In genomic region chr2:2846379-2847130, GRCh38 we compare ENCODE assay signal across 9 cellular contexts.
DNase-seq lines count a peak whose midpoint lies in the region; ATAC-seq, FAIRE-seq and TF ChIP-seq lines count a peak whose summit lies in the region.
"Had no signal": no experiment of that assay in that cellular context is flagged by ENCODE, and none has a peak within 500 bp of the region (broad histone marks: within the 10 kb centered on the region; RNA-seq: fewer than 3 reads in every experiment).

No MANE protein-coding gene starts in this region.

- H3K27ac ChIP-seq in pancreas: peak overlapping the region; percentile 68 to 76 (median 73)

- no peaks in the 10 kb centered on the region for H3K36me3 Mint-ChIP-seq in chondrocyte (ENCODE audit: low read depth)

- intact Hi-C loops in pancreas (cut with DNase I): no loop called here

- peaks cover 2% of the 10 kb centered on the region for H3K4me1 Mint-ChIP-seq in chondrocyte (ENCODE audit: low read depth)

- peaks cover 3% of the 10 kb centered on the region for H3K27me3 Mint-ChIP-seq in chondrocyte (ENCODE audit: low read depth)

- H3K9me3 Mint-ChIP-seq in chondrocyte (ENCODE audit: low read depth): no peaks in the 10 kb centered on the region

- H3K36me3 ChIP-seq in pancreas: no peaks in the 10 kb centered on the region

- TF ChIP-seq CTCF in chondrocyte (IDR thresholded peaks at IDR 0.05): no peak
- peak in 1 of 4 donors; percentile 12 for TF ChIP-seq CTCF in pancreas (IDR thresholded peaks at IDR 0.05)

- peaks cover 7 to 12% (median 9%) of the 10 kb centered on the region in 3 donors for H3K4me1 ChIP-seq in pancreas

- FAIRE-seq in pancreas (lab: Jason Lieb, UNC): no peak

- no peak overlapping the region for H3K4me3 ChIP-seq in pancreas

- peak; percentile 84 to 89 (median 87) for ATAC-seq in pancreas
- ATAC-seq in GM21423 (IDR thresholded peaks at IDR 0.05; ENCODE audit: unreplicated experiment): no peak
- no peak for ATAC-seq in HG03378 (IDR thresholded peaks at IDR 0.05; ENCODE audit: unreplicated experiment)

- H3K27ac Mint-ChIP-seq in chondrocyte (ENCODE audit: unreplicated experiment): no peak overlapping the region

- H3K4me3 Mint-ChIP-seq in chondrocyte (ENCODE audit: unreplicated experiment): no peak overlapping the region

- 9 to 12% methylated on average over 11 to 14 of the region's 14 CpGs for WGBS in pancreas, 2 donors

- DNase-seq in HT-29 (ENCODE audit: low spot score) (peak; percentile 78), NCI-H446 treated with DMSO at 0.1 percent for 48 hours (lab: John Stamatoyannopoulos, UW) (peak; percentile 95), chondrocyte (ENCODE audit: low spot score) (peak; percentile 88), pancreas (peak; percentile 81 to 96 (median 94)), H4 (ENCODE audit: low spot score) (no peak)
- DNase-seq in stimulated activated CD4-positive, alpha-beta T cell treated with anti-CD3 and anti-CD28 coated beads, Interleukin-1b, Interleukin-23, amount 100 ng/mL, for 48 hours: no peak
- DNase-seq: stimulated activated CD4-positive, alpha-beta T cell treated with anti-CD3 and anti-CD28 coated beads, Interleukin-2, amount 100 ng/mL, for 24 hours had no signal

- no peaks in the 10 kb centered on the region for H3K27me3 ChIP-seq in pancreas

- H3K9me3 ChIP-seq in pancreas: no peaks in the 10 kb centered on the region

Comparison
In these comparisons a context has a peak if more than half of its experiments do, and no peak if none do; other contexts are left out.
1. DNase-seq: peak in HT-29 (single experiment), NCI-H446 treated with DMSO at 0.1 percent for 48 hours (single experiment), chondrocyte (single experiment) and pancreas (6 of 6); none in stimulated activated CD4-positive, alpha-beta T cell treated with anti-CD3 and anti-CD28 coated beads, Interleukin-1b, Interleukin-23, amount 100 ng/mL, for 48 hours (single experiment) and H4 (single experiment).
2. ATAC-seq: peak in pancreas (4 of 4); none in GM21423 (single experiment) and HG03378 (single experiment).